1 cellular context compared by ENCODE assay signal in the genomic region with DNA sequence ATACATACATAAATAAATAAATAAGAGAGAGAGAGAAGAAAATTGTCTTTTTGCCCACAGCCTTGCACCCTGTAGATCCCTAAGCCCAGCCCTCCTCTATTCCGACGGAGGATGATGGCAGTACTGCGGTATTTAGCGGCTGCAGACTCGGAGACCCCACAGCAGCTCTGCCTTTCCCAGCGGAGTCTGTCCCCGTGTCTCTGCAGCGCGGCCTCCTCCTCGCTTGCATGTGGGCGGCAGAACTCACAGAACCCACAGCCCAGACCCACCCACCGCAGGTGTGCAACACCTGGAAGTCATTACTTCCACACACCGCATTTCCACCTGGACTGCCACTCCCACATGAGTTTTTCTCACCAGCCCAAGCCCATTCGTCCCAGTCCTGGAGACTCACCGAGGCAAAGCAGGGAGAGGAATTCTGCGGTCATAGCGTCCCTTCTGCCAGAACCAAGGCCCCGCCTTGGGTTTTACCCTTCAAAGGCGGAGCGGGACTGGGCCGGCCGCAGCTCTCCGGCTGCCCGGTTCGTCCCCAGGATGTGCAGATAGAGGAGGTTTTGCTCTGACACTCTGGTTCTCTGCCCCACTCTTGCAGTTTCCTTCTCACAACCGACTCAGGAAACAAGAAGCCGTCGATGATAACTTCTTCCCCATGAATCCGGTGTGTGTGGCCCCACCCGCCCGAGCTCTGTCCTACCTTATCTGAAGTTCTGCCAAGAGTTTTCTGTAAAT.
TF ChIP-seq lines count a peak whose summit lies in the region.

Gene VSTM1, minus strand, starts transcription at position 548 of the 729 bp plus-strand sequence. Its CDS starts 120 bp downstream, at position 428.

TF ChIP-seq in GM23338, 12 proteins besides CTCF, POLR2A, EP300 and RAD21 (continued from another document):
- TF ChIP-seq, protein P1, sequence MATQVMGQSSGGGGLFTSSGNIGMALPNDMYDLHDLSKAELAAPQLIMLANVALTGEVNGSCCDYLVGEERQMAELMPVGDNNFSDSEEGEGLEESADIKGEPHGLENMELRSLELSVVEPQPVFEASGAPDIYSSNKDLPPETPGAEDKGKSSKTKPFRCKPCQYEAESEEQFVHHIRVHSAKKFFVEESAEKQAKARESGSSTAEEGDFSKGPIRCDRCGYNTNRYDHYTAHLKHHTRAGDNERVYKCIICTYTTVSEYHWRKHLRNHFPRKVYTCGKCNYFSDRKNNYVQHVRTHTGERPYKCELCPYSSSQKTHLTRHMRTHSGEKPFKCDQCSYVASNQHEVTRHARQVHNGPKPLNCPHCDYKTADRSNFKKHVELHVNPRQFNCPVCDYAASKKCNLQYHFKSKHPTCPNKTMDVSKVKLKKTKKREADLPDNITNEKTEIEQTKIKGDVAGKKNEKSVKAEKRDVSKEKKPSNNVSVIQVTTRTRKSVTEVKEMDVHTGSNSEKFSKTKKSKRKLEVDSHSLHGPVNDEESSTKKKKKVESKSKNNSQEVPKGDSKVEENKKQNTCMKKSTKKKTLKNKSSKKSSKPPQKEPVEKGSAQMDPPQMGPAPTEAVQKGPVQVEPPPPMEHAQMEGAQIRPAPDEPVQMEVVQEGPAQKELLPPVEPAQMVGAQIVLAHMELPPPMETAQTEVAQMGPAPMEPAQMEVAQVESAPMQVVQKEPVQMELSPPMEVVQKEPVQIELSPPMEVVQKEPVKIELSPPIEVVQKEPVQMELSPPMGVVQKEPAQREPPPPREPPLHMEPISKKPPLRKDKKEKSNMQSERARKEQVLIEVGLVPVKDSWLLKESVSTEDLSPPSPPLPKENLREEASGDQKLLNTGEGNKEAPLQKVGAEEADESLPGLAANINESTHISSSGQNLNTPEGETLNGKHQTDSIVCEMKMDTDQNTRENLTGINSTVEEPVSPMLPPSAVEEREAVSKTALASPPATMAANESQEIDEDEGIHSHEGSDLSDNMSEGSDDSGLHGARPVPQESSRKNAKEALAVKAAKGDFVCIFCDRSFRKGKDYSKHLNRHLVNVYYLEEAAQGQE (IDR thresholded peaks at IDR 0.05; ENCODE audit: unreplicated experiment), result no peak
- TF ChIP-seq NANOG (IDR thresholded peaks at IDR 0.05; ENCODE audit: borderline replicate concordance), result no peak
- no peak for TF ChIP-seq POLR2AphosphoS5 (IDR thresholded peaks at IDR 0.05; ENCODE audit: low read depth)
- TF ChIP-seq CREB1 (CRISPR knock-in tag; IDR thresholded peaks at IDR 0.05; ENCODE audit: low read depth), result no peak
